1 cellular context compared by ENCODE assay signal in the genomic region with DNA sequence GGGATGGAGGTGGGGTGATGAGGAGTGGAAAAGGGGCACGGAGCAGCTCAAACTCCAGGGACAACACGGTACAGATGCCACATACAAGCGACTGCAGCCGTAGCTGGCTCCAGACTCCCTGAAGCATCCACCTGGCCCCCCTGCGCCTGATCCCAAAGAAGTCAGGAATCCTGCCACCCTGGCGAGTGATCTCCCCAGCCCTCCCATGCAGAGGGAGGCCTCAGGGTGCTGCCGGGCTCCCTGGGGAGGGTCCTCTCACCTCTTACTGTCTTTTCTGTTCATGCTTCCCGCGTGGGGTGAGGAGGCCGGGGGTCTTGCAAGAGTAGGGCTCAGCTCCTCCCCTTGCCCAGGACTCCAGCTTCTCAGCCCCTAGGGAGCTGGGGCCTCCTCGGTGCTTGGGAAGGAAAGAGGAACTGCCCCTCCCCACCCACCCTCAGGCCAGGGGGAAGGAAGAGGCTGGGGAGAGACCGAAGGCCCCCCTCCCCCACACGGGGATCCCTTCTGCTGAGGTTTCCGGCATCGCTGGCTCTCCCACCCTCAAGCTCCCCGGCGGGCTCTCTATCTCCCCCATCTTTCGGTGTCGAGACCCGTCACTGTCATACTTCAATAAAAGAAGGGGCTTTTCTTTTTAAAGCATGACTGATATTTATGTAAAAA.
A peak's percentile ranks its signal among the peaks of the same experiment; 100 is the strongest.
TF ChIP-seq lines count a peak whose summit lies in the region.

Gene RASGRP4, minus strand, starts transcription at position 410 of the 657 bp plus-strand sequence. Its CDS starts 128 bp downstream, at position 282.

TF ChIP-seq in GM12878, 131 proteins besides CTCF, POLR2A, EP300 and RAD21 (continued from another document and continues in another):
- TF ChIP-seq, protein P1, sequence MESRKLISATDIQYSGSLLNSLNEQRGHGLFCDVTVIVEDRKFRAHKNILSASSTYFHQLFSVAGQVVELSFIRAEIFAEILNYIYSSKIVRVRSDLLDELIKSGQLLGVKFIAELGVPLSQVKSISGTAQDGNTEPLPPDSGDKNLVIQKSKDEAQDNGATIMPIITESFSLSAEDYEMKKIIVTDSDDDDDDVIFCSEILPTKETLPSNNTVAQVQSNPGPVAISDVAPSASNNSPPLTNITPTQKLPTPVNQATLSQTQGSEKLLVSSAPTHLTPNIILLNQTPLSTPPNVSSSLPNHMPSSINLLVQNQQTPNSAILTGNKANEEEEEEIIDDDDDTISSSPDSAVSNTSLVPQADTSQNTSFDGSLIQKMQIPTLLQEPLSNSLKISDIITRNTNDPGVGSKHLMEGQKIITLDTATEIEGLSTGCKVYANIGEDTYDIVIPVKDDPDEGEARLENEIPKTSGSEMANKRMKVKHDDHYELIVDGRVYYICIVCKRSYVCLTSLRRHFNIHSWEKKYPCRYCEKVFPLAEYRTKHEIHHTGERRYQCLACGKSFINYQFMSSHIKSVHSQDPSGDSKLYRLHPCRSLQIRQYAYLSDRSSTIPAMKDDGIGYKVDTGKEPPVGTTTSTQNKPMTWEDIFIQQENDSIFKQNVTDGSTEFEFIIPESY (IDR thresholded peaks at IDR 0.05): no peak
- TF ChIP-seq ZNF592 (IDR thresholded peaks at IDR 0.05): no peak
- no peak for TF ChIP-seq RBBP5 (conservative IDR thresholded peaks at IDR 0.05)
- TF ChIP-seq, protein P2, sequence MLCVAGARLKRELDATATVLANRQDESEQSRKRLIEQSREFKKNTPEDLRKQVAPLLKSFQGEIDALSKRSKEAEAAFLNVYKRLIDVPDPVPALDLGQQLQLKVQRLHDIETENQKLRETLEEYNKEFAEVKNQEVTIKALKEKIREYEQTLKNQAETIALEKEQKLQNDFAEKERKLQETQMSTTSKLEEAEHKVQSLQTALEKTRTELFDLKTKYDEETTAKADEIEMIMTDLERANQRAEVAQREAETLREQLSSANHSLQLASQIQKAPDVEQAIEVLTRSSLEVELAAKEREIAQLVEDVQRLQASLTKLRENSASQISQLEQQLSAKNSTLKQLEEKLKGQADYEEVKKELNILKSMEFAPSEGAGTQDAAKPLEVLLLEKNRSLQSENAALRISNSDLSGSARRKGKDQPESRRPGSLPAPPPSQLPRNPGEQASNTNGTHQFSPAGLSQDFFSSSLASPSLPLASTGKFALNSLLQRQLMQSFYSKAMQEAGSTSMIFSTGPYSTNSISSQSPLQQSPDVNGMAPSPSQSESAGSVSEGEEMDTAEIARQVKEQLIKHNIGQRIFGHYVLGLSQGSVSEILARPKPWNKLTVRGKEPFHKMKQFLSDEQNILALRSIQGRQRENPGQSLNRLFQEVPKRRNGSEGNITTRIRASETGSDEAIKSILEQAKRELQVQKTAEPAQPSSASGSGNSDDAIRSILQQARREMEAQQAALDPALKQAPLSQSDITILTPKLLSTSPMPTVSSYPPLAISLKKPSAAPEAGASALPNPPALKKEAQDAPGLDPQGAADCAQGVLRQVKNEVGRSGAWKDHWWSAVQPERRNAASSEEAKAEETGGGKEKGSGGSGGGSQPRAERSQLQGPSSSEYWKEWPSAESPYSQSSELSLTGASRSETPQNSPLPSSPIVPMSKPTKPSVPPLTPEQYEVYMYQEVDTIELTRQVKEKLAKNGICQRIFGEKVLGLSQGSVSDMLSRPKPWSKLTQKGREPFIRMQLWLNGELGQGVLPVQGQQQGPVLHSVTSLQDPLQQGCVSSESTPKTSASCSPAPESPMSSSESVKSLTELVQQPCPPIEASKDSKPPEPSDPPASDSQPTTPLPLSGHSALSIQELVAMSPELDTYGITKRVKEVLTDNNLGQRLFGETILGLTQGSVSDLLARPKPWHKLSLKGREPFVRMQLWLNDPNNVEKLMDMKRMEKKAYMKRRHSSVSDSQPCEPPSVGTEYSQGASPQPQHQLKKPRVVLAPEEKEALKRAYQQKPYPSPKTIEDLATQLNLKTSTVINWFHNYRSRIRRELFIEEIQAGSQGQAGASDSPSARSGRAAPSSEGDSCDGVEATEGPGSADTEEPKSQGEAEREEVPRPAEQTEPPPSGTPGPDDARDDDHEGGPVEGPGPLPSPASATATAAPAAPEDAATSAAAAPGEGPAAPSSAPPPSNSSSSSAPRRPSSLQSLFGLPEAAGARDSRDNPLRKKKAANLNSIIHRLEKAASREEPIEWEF (IDR thresholded peaks at IDR 0.05; ENCODE audit: insufficient replicate concordance, low read depth, low read length): no peak
- TF ChIP-seq, protein P3, sequence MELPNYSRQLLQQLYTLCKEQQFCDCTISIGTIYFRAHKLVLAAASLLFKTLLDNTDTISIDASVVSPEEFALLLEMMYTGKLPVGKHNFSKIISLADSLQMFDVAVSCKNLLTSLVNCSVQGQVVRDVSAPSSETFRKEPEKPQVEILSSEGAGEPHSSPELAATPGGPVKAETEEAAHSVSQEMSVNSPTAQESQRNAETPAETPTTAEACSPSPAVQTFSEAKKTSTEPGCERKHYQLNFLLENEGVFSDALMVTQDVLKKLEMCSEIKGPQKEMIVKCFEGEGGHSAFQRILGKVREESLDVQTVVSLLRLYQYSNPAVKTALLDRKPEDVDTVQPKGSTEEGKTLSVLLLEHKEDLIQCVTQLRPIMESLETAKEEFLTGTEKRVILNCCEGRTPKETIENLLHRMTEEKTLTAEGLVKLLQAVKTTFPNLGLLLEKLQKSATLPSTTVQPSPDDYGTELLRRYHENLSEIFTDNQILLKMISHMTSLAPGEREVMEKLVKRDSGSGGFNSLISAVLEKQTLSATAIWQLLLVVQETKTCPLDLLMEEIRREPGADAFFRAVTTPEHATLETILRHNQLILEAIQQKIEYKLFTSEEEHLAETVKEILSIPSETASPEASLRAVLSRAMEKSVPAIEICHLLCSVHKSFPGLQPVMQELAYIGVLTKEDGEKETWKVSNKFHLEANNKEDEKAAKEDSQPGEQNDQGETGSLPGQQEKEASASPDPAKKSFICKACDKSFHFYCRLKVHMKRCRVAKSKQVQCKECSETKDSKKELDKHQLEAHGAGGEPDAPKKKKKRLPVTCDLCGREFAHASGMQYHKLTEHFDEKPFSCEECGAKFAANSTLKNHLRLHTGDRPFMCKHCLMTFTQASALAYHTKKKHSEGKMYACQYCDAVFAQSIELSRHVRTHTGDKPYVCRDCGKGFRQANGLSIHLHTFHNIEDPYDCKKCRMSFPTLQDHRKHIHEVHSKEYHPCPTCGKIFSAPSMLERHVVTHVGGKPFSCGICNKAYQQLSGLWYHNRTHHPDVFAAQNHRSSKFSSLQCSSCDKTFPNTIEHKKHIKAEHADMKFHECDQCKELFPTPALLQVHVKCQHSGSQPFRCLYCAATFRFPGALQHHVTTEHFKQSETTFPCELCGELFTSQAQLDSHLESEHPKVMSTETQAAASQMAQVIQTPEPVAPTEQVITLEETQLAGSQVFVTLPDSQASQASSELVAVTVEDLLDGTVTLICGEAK (IDR thresholded peaks at IDR 0.05; ENCODE audit: borderline replicate concordance): no peak
- no peak for TF ChIP-seq YBX1 (IDR thresholded peaks at IDR 0.05)
- TF ChIP-seq HCFC1 (IDR thresholded peaks at IDR 0.05; ENCODE audit: low read length): no peak
- TF ChIP-seq POLR2AphosphoS2 (IDR thresholded peaks at IDR 0.05; ENCODE audit: low read depth, low read length): no peak
- no peak for TF ChIP-seq CBX5 (IDR thresholded peaks at IDR 0.05; ENCODE audit: low read depth)
- no peak for TF ChIP-seq BRCA1 (IDR thresholded peaks at IDR 0.05; ENCODE audit: low read depth, low read length)
- 0 out of 2 replicates have a peak, but pooled peaks have one; percentile 9 for TF ChIP-seq PAX5 (IDR thresholded peaks at IDR 0.05; ENCODE audit: borderline replicate concordance, low read depth, low read length)
- no peak for TF ChIP-seq TAF1 (IDR thresholded peaks at IDR 0.05; ENCODE audit: borderline replicate concordance, low read depth, low read length)
- TF ChIP-seq BACH1 (IDR thresholded peaks at IDR 0.05; ENCODE audit: borderline replicate concordance): no peak
- no peak for TF ChIP-seq RCOR1 (conservative IDR thresholded peaks at IDR 0.05; ENCODE audit: low read depth, low read length)
- no peak for TF ChIP-seq HDGF (IDR thresholded peaks at IDR 0.05)
- no peak for TF ChIP-seq KDM1A (IDR thresholded peaks at IDR 0.05; ENCODE audit: borderline replicate concordance)
- no peak for TF ChIP-seq RELA (IDR thresholded peaks at IDR 0.05; ENCODE audit: borderline replicate concordance, partially characterized antibody)
- TF ChIP-seq RAD51 (IDR thresholded peaks at IDR 0.05): no peak
- TF ChIP-seq SP1 (IDR thresholded peaks at IDR 0.05; ENCODE audit: low read depth, low read length): no peak
- TF ChIP-seq, protein P4, sequence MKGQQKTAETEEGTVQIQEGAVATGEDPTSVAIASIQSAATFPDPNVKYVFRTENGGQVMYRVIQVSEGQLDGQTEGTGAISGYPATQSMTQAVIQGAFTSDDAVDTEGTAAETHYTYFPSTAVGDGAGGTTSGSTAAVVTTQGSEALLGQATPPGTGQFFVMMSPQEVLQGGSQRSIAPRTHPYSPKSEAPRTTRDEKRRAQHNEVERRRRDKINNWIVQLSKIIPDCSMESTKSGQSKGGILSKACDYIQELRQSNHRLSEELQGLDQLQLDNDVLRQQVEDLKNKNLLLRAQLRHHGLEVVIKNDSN (IDR thresholded peaks at IDR 0.05; ENCODE audit: borderline replicate concordance, extremely low read length, insufficient read depth, low read depth, low read length): no peak
- no peak for TF ChIP-seq NR2F1 (conservative IDR thresholded peaks at IDR 0.05)
- TF ChIP-seq TBL1XR1 (IDR thresholded peaks at IDR 0.05; ENCODE audit: low read depth, low read length): no peak
- no peak for TF ChIP-seq ATF7 (IDR thresholded peaks at IDR 0.05; ENCODE audit: low read depth)
- TF ChIP-seq TCF3 (IDR thresholded peaks at IDR 0.05; ENCODE audit: borderline replicate concordance, insufficient read depth, low read depth, low read length): no peak
- TF ChIP-seq RFX5 (IDR thresholded peaks at IDR 0.05; ENCODE audit: low read depth, low read length): no peak
- TF ChIP-seq, protein P5, sequence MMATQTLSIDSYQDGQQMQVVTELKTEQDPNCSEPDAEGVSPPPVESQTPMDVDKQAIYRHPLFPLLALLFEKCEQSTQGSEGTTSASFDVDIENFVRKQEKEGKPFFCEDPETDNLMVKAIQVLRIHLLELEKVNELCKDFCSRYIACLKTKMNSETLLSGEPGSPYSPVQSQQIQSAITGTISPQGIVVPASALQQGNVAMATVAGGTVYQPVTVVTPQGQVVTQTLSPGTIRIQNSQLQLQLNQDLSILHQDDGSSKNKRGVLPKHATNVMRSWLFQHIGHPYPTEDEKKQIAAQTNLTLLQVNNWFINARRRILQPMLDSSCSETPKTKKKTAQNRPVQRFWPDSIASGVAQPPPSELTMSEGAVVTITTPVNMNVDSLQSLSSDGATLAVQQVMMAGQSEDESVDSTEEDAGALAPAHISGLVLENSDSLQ (IDR thresholded peaks at IDR 0.05): peak; percentile 27; the same call in 1 of the 2 replicates
- no peak for TF ChIP-seq SREBF1 (IDR thresholded peaks at IDR 0.05; ENCODE audit: low read length)
- TF ChIP-seq IKZF1 (conservative IDR thresholded peaks at IDR 0.05): no peak; the same call in 1 of the 2 replicates
- TF ChIP-seq RELB (IDR thresholded peaks at IDR 0.05; ENCODE audit: low read depth): no peak
- no peak for TF ChIP-seq IRF4 (IDR thresholded peaks at IDR 0.05; ENCODE audit: low read depth, low read length)
- no peak for TF ChIP-seq ATF3 (IDR thresholded peaks at IDR 0.05; ENCODE audit: borderline replicate concordance, extremely low read depth, low read depth, low read length)
- TF ChIP-seq SUZ12 (IDR thresholded peaks at IDR 0.05; ENCODE audit: unreplicated experiment): no peak
- no peak for TF ChIP-seq MEF2A (IDR thresholded peaks at IDR 0.05; ENCODE audit: insufficient read depth, low read depth, low read length)
- TF ChIP-seq ZNF384 (IDR thresholded peaks at IDR 0.05; ENCODE audit: borderline replicate concordance, low read depth, low read length): no peak
- TF ChIP-seq ELK1 (IDR thresholded peaks at IDR 0.05; ENCODE audit: low read depth, low read length): no peak
